ENCODE assay signal across 9 cellular contexts in genomic region chr7:123796568-123796967, GRCh38. TPM values are rescaled to one million over a fixed set of nuclear protein-coding genes. Genes with fewer than 3 reads are reported as not detected.
"Had no signal": no experiment of that assay in that cellular context is flagged by ENCODE, and none has a peak within 500 bp of the region (broad histone marks: within the 10 kb centered on the region; RNA-seq: fewer than 3 reads in every experiment).

No MANE protein-coding gene starts in this region.

- H3K4me2 ChIP-seq: KMS-11 had no signal

- H3K36me3 ChIP-seq: HAP-1 had no signal

- DNase-seq: GM23248, GOT3, H7, IMR-90, KBM-7 had no signal

- H3K27ac ChIP-seq: GM23248 had no signal

- H3K4me3 ChIP-seq: GM23248, HAP-1 had no signal

- H3K9ac ChIP-seq: GM23248, KMS-11 had no signal

- FAIRE-seq: HTR-8/SVneo had no signal

- H2AFZ ChIP-seq: GM23248 had no signal

- ATAC-seq: HCT116 had no signal

RNA-seq across cellular contexts. Expression of gene HYAL4, which starts 48.4 kb away (rescaled TPM):
- total RNA-seq: GM23248, H7, IMR-90 had no signal
- polyA plus RNA-seq: GM23248, IMR-90 had no signal
